Comparison of ENCODE assay signal across 20 cellular contexts in genomic region chr17:56064506-56064905, GRCh38.
DNase-seq lines count a peak whose midpoint lies in the region; ATAC-seq and TF ChIP-seq lines count a peak whose summit lies in the region.
"Had no signal": no experiment of that assay in that cellular context is flagged by ENCODE, and none has a peak within 500 bp of the region (broad histone marks: within the 10 kb centered on the region; RNA-seq: fewer than 3 reads in every experiment).

No MANE protein-coding gene starts in this region.

- DNase-seq in H9 (peak; percentile 68), NCI-H82 (lab: John Stamatoyannopoulos, UW) (peak; percentile 99), endodermal cell (peak; percentile 91), neuronal stem cell (ENCODE audit: low spot score) (no peak), type B pancreatic cell (ENCODE audit: extremely low spot score, unreplicated experiment) (no peak)
- no peak for DNase-seq in CD4-positive, alpha-beta memory T cell
- DNase-seq: CD8-positive, alpha-beta memory T cell; DMS79 treated with DMSO at 0.1 percent for 48 hours; Karpas-422; MG63; NCI-H1048; NCI-H1436; NCI-H1930; NCI-H526 treated with DMSO at 0.1 percent for 48 hours; Peyer's patch; SW 1271 had no signal

- H2BK15ac ChIP-seq in H9 (ENCODE audit: low read depth, low read length) (no peak overlapping the region), neuronal stem cell (ENCODE audit: low read length) (peak overlapping the region; percentile 83)

- no peaks in the 10 kb centered on the region for H3K9me3 ChIP-seq in H9 (ENCODE audit: control insufficient read depth, low read depth, low read length)
- peaks cover 17% of the 10 kb centered on the region for H3K9me3 ChIP-seq in endodermal cell (ENCODE audit: control insufficient read depth, low read length)
- H3K9me3 ChIP-seq in neuronal stem cell (replicated peaks in 1 of 2; ENCODE audit: control insufficient read depth in 2 of 2, insufficient read depth in 1 of 2, low read depth in 1 of 2, low read length in 2 of 2), result no peaks in the 10 kb centered on the region
- H3K9me3 ChIP-seq in CD4-positive, alpha-beta memory T cell (ENCODE audit: control insufficient read depth in 1 of 2, low read length in 2 of 2), result no peaks in the 10 kb centered on the region
- H3K9me3 ChIP-seq: HAP-1, Peyer's patch had no signal

- H3K23me2 ChIP-seq in H9 (ENCODE audit: insufficient read length, low read depth, low read length, poor library complexity, severe bottlenecking), result no peaks in the 10 kb centered on the region

- no peak overlapping the region for H3T11ph ChIP-seq in H9 (ENCODE audit: low read length)

- CTCF ChIA-PET in CD4-positive, alpha-beta memory T cell (lab: Charles Lee; ENCODE audit: partially characterized antibody), result no interaction called here

- H3K4ac ChIP-seq in H9 (ENCODE audit: low read depth, low read length) (no peak overlapping the region), neuronal stem cell (ENCODE audit: low read length) (no peak overlapping the region)

- H3K14ac ChIP-seq in H9 (ENCODE audit: insufficient read depth, low read length) (no peak overlapping the region), neuronal stem cell (ENCODE audit: low read length) (peak overlapping the region; percentile 14)

- H3K27me3 ChIP-seq in H9 (ENCODE audit: insufficient read depth, low read length), result no peaks in the 10 kb centered on the region
- no peaks in the 10 kb centered on the region for H3K27me3 ChIP-seq in endodermal cell (ENCODE audit: control insufficient read depth, insufficient read depth, low read length, poor library complexity, severe bottlenecking)
- H3K27me3 ChIP-seq in neuronal stem cell (ENCODE audit: control insufficient read depth in 3 of 3, insufficient read depth in 3 of 3, low read depth in 1 of 3, low read length in 3 of 3), result no peaks in the 10 kb centered on the region
- no peaks in the 10 kb centered on the region for H3K27me3 ChIP-seq in CD4-positive, alpha-beta memory T cell (ENCODE audit: insufficient read depth, low read length)
- H3K27me3 ChIP-seq: BLaER1 treated with 17β-estradiol and CSF1 and Interleukin-3, amounts not matched to agents 10 nM and 100 nM; MG63; Peyer's patch had no signal

- no peak overlapping the region for H2BK20ac ChIP-seq in H9 (ENCODE audit: low read depth, low read length, poor library complexity, severe bottlenecking)

- no peak overlapping the region for H4K91ac ChIP-seq in H9 (ENCODE audit: insufficient read length, low read depth, low read length)
- H4K91ac ChIP-seq in neuronal stem cell (ENCODE audit: low read depth, low read length, poor library complexity), result no peak overlapping the region

- no peak overlapping the region for H2BK12ac ChIP-seq in H9 (ENCODE audit: insufficient read length, low read depth, low read length)
- no peak overlapping the region for H2BK12ac ChIP-seq in neuronal stem cell (ENCODE audit: low read length)

- H3K79me1 ChIP-seq in H9 (ENCODE audit: insufficient read depth, low read depth, low read length, poor library complexity, severe bottlenecking) (no peaks in the 10 kb centered on the region), neuronal stem cell (ENCODE audit: low read depth, low read length) (no peaks in the 10 kb centered on the region)

- no peak overlapping the region for H3K4me2 ChIP-seq in H9 (ENCODE audit: insufficient read depth, insufficient read length, low read length)
- H3K4me2 ChIP-seq in neuronal stem cell (ENCODE audit: insufficient read depth, low read length, poor library complexity, severe bottlenecking), result no peak overlapping the region
- H3K4me2 ChIP-seq: BLaER1 treated with 17β-estradiol and CSF1 and Interleukin-3, amounts not matched to agents 10 nM and 100 nM had no signal

- TF ChIP-seq CTCF in H9 (conservative IDR thresholded peaks at IDR 0.05), result no peak
- TF ChIP-seq CTCF in endodermal cell (conservative IDR thresholded peaks at IDR 0.05), result no peak
- no peak for TF ChIP-seq CTCF in type B pancreatic cell (conservative IDR thresholded peaks at IDR 0.05)

- intact Hi-C loops in CD4-positive, alpha-beta memory T cell (cut with micrococcal nuclease), result no loop called here

- peaks cover 9 to 22% (median 11%) of the 10 kb centered on the region in 3 experiments; a peak in 6 of 7 replicates for H3K36me3 Mint-ChIP-seq in H9 (ENCODE audit: insufficient read depth in 1 of 3, low read depth in 3 of 3)
- no peaks in the 10 kb centered on the region for H3K36me3 Mint-ChIP-seq in endodermal cell (ENCODE audit: low read depth)
- H3K36me3 Mint-ChIP-seq in type B pancreatic cell, result no peaks in the 10 kb centered on the region
- H3K36me3 Mint-ChIP-seq in CD4-positive, alpha-beta memory T cell, result no peaks in the 10 kb centered on the region
- H3K36me3 Mint-ChIP-seq: CD8-positive, alpha-beta memory T cell; IgD-negative memory B cell had no signal

- H3K27ac Mint-ChIP-seq in H9 (no peak overlapping the region), endodermal cell (no peak overlapping the region), type B pancreatic cell (no peak overlapping the region)
- H3K27ac Mint-ChIP-seq in CD4-positive, alpha-beta memory T cell, result no peak overlapping the region
- H3K27ac Mint-ChIP-seq: CD8-positive, alpha-beta memory T cell; IgD-negative memory B cell had no signal

- ATAC-seq in HG03432 (IDR thresholded peaks at IDR 0.05; ENCODE audit: unreplicated experiment), result no peak

- H3K4me3 ChIP-seq in endodermal cell (ENCODE audit: low read length), result peak overlapping the region; percentile 15
- H3K4me3 ChIP-seq in neuronal stem cell (ENCODE audit: low read length in 2 of 2), result no peak overlapping the region
- H3K4me3 ChIP-seq in CD4-positive, alpha-beta memory T cell (ENCODE audit: low read length in 2 of 2), result no peak overlapping the region
- H3K4me3 ChIP-seq: BLaER1 treated with 17β-estradiol and CSF1 and Interleukin-3, amounts not matched to agents 10 nM and 100 nM; HAP-1; MG63; Peyer's patch had no signal

- H3K9me3 Mint-ChIP-seq in H9 (peaks cover 19 to 29% of the 10 kb centered on the region in 2 experiments), endodermal cell (peaks cover 20% of the 10 kb centered on the region), type B pancreatic cell (peaks cover 16% of the 10 kb centered on the region)
- peaks cover 6 to 11% (median 8%) of the 10 kb centered on the region in 8 donors for H3K9me3 Mint-ChIP-seq in CD4-positive, alpha-beta memory T cell

- H3K27me3 Mint-ChIP-seq in H9 (ENCODE audit: low read depth), result no peaks in the 10 kb centered on the region; the same call in 1 of the 2 replicates
- H3K27me3 Mint-ChIP-seq in endodermal cell (ENCODE audit: insufficient read depth), result peaks cover 22% of the 10 kb centered on the region
- H3K27me3 Mint-ChIP-seq in type B pancreatic cell, result peaks cover 14% of the 10 kb centered on the region
- peaks cover 0 to 8% of the 10 kb centered on the region in 2 donors for H3K27me3 Mint-ChIP-seq in CD4-positive, alpha-beta memory T cell
- H3K27me3 Mint-ChIP-seq: CD8-positive, alpha-beta memory T cell; IgD-negative memory B cell had no signal

- H3K27ac ChIP-seq in H9 (ENCODE audit: insufficient read length, low read depth, low read length) (no peak overlapping the region), endodermal cell (ENCODE audit: low read depth, low read length) (no peak overlapping the region), neuronal stem cell (replicated peaks; ENCODE audit: low read length) (no peak overlapping the region)
- H3K27ac ChIP-seq in CD4-positive, alpha-beta memory T cell (ENCODE audit: low read depth, low read length), result no peak overlapping the region
- H3K27ac ChIP-seq: BLaER1 treated with 17β-estradiol and CSF1 and Interleukin-3, amounts not matched to agents 10 nM and 100 nM; Peyer's patch had no signal

- H3K79me2 ChIP-seq in H9 (ENCODE audit: insufficient read depth, low read length), result no peaks in the 10 kb centered on the region

- H3K4me1 Mint-ChIP-seq in H9, result peaks cover 6 to 11% of the 10 kb centered on the region in 2 experiments
- H3K4me1 Mint-ChIP-seq in endodermal cell, result peaks cover 13% of the 10 kb centered on the region
- H3K4me1 Mint-ChIP-seq in type B pancreatic cell (ENCODE audit: unreplicated experiment), result no peaks in the 10 kb centered on the region
- H3K4me1 Mint-ChIP-seq in CD4-positive, alpha-beta memory T cell, result no peaks in the 10 kb centered on the region
- H3K4me1 Mint-ChIP-seq: CD8-positive, alpha-beta memory T cell; IgD-negative memory B cell had no signal

- H3K23ac ChIP-seq in H9 (ENCODE audit: insufficient read length, low read depth, low read length) (no peak overlapping the region), neuronal stem cell (ENCODE audit: low read depth, low read length, poor library complexity) (no peak overlapping the region)

- H3K56ac ChIP-seq in H9 (ENCODE audit: insufficient read length, low read depth, low read length), result no peak overlapping the region

- no peak overlapping the region for H2BK5ac ChIP-seq in H9 (ENCODE audit: insufficient read length, low read length)
- H2BK5ac ChIP-seq in neuronal stem cell (ENCODE audit: low read length), result no peak overlapping the region

- H2BK120ac ChIP-seq in H9 (ENCODE audit: low read depth, low read length, poor library complexity, severe bottlenecking) (no peak overlapping the region), neuronal stem cell (ENCODE audit: low read depth, low read length) (no peak overlapping the region)

- no peak overlapping the region for H4K5ac ChIP-seq in H9 (ENCODE audit: insufficient read length, low read depth, low read length)

- H2AFZ ChIP-seq in H9 (ENCODE audit: low read length) (no peak overlapping the region), neuronal stem cell (ENCODE audit: low read length) (no peak overlapping the region)

- POLR2A ChIA-PET in CD4-positive, alpha-beta memory T cell (lab: Charles Lee; ENCODE audit: partially characterized antibody), result no interaction called here

- no CpG with 5 or more reads among the region's 7 CpGs for WGBS in H9 (ENCODE audit: extremely low coverage, insufficient read length, low lambda C conversion rate)
- WGBS in endodermal cell (ENCODE audit: insufficient coverage in 1 of 2, insufficient read length in 1 of 2), 2 experiments, result 64 to 74% methylated on average over 6 to 7 of the region's 7 CpGs
- WGBS in neuronal stem cell (ENCODE audit: extremely low coverage in 2 of 2, insufficient read length in 2 of 2, insufficient replicate concordance in 1 of 2), 2 donors, result no CpG with 5 or more reads among the region's 7 CpGs

- H4K20me1 ChIP-seq in H9 (ENCODE audit: control insufficient read depth, insufficient read depth, insufficient read length), result no peaks in the 10 kb centered on the region
- H4K20me1 ChIP-seq: BLaER1 treated with 17β-estradiol and CSF1 and Interleukin-3, amounts not matched to agents 10 nM and 100 nM had no signal

- no peak overlapping the region for H3K18ac ChIP-seq in H9 (ENCODE audit: insufficient read length, low read depth, low read length)
- peak overlapping the region; percentile 50 for H3K18ac ChIP-seq in neuronal stem cell (ENCODE audit: low read length)

- H3K4me3 Mint-ChIP-seq in H9 (no peak overlapping the region), endodermal cell (no peak overlapping the region), type B pancreatic cell (no peak overlapping the region)
- H3K4me3 Mint-ChIP-seq in CD4-positive, alpha-beta memory T cell, result no peak overlapping the region
- H3K4me3 Mint-ChIP-seq: CD8-positive, alpha-beta memory T cell; IgD-negative memory B cell had no signal

- no peak overlapping the region for H3K9ac ChIP-seq in H9 (ENCODE audit: extremely low read depth, insufficient read length, low read length)
- H3K9ac ChIP-seq in endodermal cell (ENCODE audit: extremely low read depth, low read length, poor library complexity, severe bottlenecking), result no peak overlapping the region
- no peak overlapping the region for H3K9ac ChIP-seq in neuronal stem cell (ENCODE audit: low read depth, low read length, poor library complexity)
- H3K9ac ChIP-seq: BLaER1 treated with 17β-estradiol and CSF1 and Interleukin-3, amounts not matched to agents 10 nM and 100 nM had no signal

- no peak overlapping the region for H2AK5ac ChIP-seq in H9 (ENCODE audit: insufficient read length, low read length)
- peak overlapping the region; percentile 88 for H2AK5ac ChIP-seq in neuronal stem cell (ENCODE audit: low read depth, low read length)

- H3K36me3 ChIP-seq in endodermal cell (ENCODE audit: control insufficient read depth, insufficient read depth, low read length) (no peaks in the 10 kb centered on the region), neuronal stem cell (replicated peaks in 1 of 2; ENCODE audit: control insufficient read depth in 2 of 2, insufficient read depth in 2 of 2, low read length in 2 of 2) (no peaks in the 10 kb centered on the region)
- H3K36me3 ChIP-seq in CD4-positive, alpha-beta memory T cell (ENCODE audit: insufficient read depth, low read length), result no peaks in the 10 kb centered on the region
- H3K36me3 ChIP-seq: BLaER1 treated with 17β-estradiol and CSF1 and Interleukin-3, amounts not matched to agents 10 nM and 100 nM; HAP-1; MG63; Peyer's patch had no signal

- no peaks in the 10 kb centered on the region for H3K4me1 ChIP-seq in H9 (ENCODE audit: insufficient read depth, low read length)
- peaks cover 3% of the 10 kb centered on the region for H3K4me1 ChIP-seq in endodermal cell (ENCODE audit: control insufficient read depth, insufficient read depth, low read length)
- peaks cover 0 to 3% of the 10 kb centered on the region in 2 donors for H3K4me1 ChIP-seq in neuronal stem cell (ENCODE audit: control insufficient read depth in 2 of 2, insufficient read depth in 1 of 2, low read depth in 1 of 2, low read length in 2 of 2)
- no peaks in the 10 kb centered on the region for H3K4me1 ChIP-seq in CD4-positive, alpha-beta memory T cell (ENCODE audit: insufficient read depth, low read length)
- H3K4me1 ChIP-seq: BLaER1 treated with 17β-estradiol and CSF1 and Interleukin-3, amounts not matched to agents 10 nM and 100 nM; HAP-1; Peyer's patch had no signal

- H4K8ac ChIP-seq in H9 (replicated peaks; ENCODE audit: insufficient read length, low read depth, low read length) (no peak overlapping the region), neuronal stem cell (ENCODE audit: low read depth, low read length) (no peak overlapping the region)

Comparison
In these comparisons a context has a peak if more than half of its experiments do, and no peak if none do; other contexts are left out.
1. DNase-seq: peak in H9 (single experiment), NCI-H82 (single experiment) and endodermal cell (single experiment); none in neuronal stem cell (single experiment), type B pancreatic cell (single experiment) and CD4-positive, alpha-beta memory T cell (0 of 5).